Comparison of ENCODE assay signal across 26 cellular contexts in the genomic region with DNA sequence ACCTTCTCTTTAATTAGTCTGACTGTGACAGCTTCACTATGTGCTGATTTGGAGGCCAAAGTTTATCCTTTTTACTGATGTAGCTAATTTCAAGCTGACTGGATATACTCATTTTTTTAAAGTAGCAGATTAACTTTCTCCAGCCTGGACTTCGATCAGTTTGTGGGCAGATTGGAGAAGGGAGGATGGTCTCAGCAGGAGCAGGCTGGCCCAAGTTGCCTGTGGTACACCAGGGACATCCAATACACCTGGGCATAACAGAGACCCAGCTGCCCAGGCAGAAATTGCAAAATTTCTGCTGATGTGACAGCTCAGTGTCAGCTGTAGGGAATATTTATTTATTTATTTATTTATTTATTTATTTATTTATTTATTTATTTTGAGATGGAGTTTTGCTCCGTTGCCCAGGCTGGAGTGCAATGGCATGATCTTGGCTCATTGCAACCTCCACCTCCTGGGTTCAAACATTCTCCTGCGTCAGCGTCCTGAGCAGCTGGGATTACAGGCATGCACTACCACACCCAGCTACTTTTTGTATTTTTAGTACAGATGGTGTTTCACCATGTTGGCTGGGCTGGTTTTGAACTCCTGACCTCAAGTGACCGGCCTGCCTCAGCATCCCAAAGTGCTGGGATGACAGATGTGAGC. TPM values are rescaled to one million over a fixed set of nuclear protein-coding genes. Genes with fewer than 3 reads are reported as not detected.
"Had no signal": no experiment of that assay in that cellular context is flagged by ENCODE, and none has a peak within 500 bp of the region (broad histone marks: within the 10 kb centered on the region; RNA-seq: fewer than 3 reads in every experiment).

No MANE protein-coding gene starts in this region.

- DNase-seq: Karpas-422; KBM-7; MG63; NCI-H1092; NCI-H1105 treated with DMSO at 0.1 percent for 48 hours; NCI-H1417 treated with DMSO at 0.1 percent for 48 hours; NCI-H146; NCI-H1694 treated with DMSO at 0.1 percent for 48 hours; NCI-H1930; NCI-H2081; NCI-H2171; NCI-H226; NCI-H446; NCI-H510A; NCI-H524 treated with DMSO at 0.1 percent for 48 hours; NCI-H69; NCI-H774; NK-92 treated with Interleukin-12 subunit alpha and Interleukin-12 subunit beta, amount 100 ng/mL, for 24 hours; PC-3; SHP77 treated with DMSO at 0.1 percent for 48 hours; SJCRH30 had no signal

- H3K27ac ChIP-seq: HL-60, RWPE1, SJCRH30 had no signal

- H3K36me3 ChIP-seq: MG63, SJCRH30 had no signal

- H3K4me1 ChIP-seq: SJCRH30 had no signal

- H3K9me3 ChIP-seq: MG63, SJCRH30 had no signal

- H3K4me3 ChIP-seq: MG63, SJCRH30 had no signal

- ATAC-seq: Panc1, PC-3, SK-N-SH treated with all-trans-retinoic acid at 6 μM for 48 hours had no signal

- H3K27me3 ChIP-seq: MG63 had no signal

RNA-seq across cellular contexts. Expression of a gene that starts 24.1 kb away (rescaled TPM):
- total RNA-seq: OCI-LY7, PC-3, SJCRH30 had no signal
